ENCODE assay signal across 8 cellular contexts in genomic region chr19:33621811-33622504, GRCh38. TPM values are rescaled to one million over a fixed set of nuclear protein-coding genes. Genes with fewer than 3 reads are reported as not detected.
A peak's percentile ranks its signal among the peaks of the same experiment; 100 is the strongest.
DNase-seq lines count a peak whose midpoint lies in the region; ATAC-seq and TF ChIP-seq lines count a peak whose summit lies in the region.

CHST8 (plus strand) TSS chr19:33621953; CDS start chr19:33689262, 67,309 bp downstream.

- ATAC-seq in upper lobe of right lung: peak; percentile 71
- no peak for ATAC-seq in T-cell (replicated peaks in 1 of 4)
- no peak for ATAC-seq in HG03521 (IDR thresholded peaks at IDR 0.05; ENCODE audit: unreplicated experiment)

- H3K27me3 ChIP-seq in A673 (replicated peaks; ENCODE audit: insufficient read depth, low read depth, low read length, poor library complexity): peaks cover 74% of the 10 kb centered on the region
- H3K27me3 ChIP-seq in HUES48 (ENCODE audit: control insufficient read depth, insufficient read depth, low read length): peaks cover 62% of the 10 kb centered on the region
- H3K27me3 ChIP-seq in upper lobe of right lung: peaks cover 52% of the 10 kb centered on the region

- H3K9me3 Mint-ChIP-seq in brain (no peaks in the 10 kb centered on the region), T-cell (no peaks in the 10 kb centered on the region)

- no peaks in the 10 kb centered on the region for H3K9me3 ChIP-seq in A673 (ENCODE audit: low read depth, low read length, poor library complexity, severe bottlenecking)
- no peaks in the 10 kb centered on the region for H3K9me3 ChIP-seq in HUES48 (ENCODE audit: control insufficient read depth, insufficient read depth, low read length)
- H3K9me3 ChIP-seq in upper lobe of right lung: no peaks in the 10 kb centered on the region

- POLR2A ChIA-PET in A673 (lab: Charles Lee; ENCODE audit: low non-redundant PET) (no interaction called here), T-cell (lab: Charles Lee) (no interaction called here)

- H3K27me3 Mint-ChIP-seq in brain (peaks cover 87% of the 10 kb centered on the region), T-cell (peaks cover 39 to 67% of the 10 kb centered on the region in 2 donors)

- H3K4me1 ChIP-seq in A673 (ENCODE audit: insufficient read depth, low read length, poor library complexity, severe bottlenecking): peaks cover 12% of the 10 kb centered on the region
- H3K4me1 ChIP-seq in HUES48 (ENCODE audit: control insufficient read depth, insufficient read depth, low read length): peaks cover 17% of the 10 kb centered on the region
- peaks cover 10% of the 10 kb centered on the region for H3K4me1 ChIP-seq in upper lobe of right lung

- H3K4me3 ChIP-seq in A673 (ENCODE audit: low read depth, low read length, poor library complexity, severe bottlenecking): peak within 1 kb of the TSS; percentile 38
- peak within 1 kb of the TSS; percentile 75 for H3K4me3 ChIP-seq in HUES48 (ENCODE audit: low read depth, low read length)
- H3K4me3 ChIP-seq in upper lobe of right lung: peak within 1 kb of the TSS; percentile 41

- H3K9ac ChIP-seq in HUES48 (ENCODE audit: low read depth, low read length): peak within 1 kb of the TSS; percentile 59; the same call in 1 of the 2 replicates

- no peaks in the 10 kb centered on the region for H3K36me3 ChIP-seq in A673 (ENCODE audit: insufficient read depth, low read length, poor library complexity, severe bottlenecking)
- H3K36me3 ChIP-seq in HUES48 (ENCODE audit: control insufficient read depth, insufficient read depth, low read length): no peaks in the 10 kb centered on the region
- H3K36me3 ChIP-seq in upper lobe of right lung: no peaks in the 10 kb centered on the region

- DNase-seq in A673 (ENCODE audit: low spot score) (peak; percentile 72), kidney tubule cell (ENCODE audit: low spot score) (peak; percentile 31), upper lobe of right lung (no peak), T-cell (no peak), NCI-H2081 treated with DMSO at 0.1 percent for 48 hours (lab: John Stamatoyannopoulos, UW) (no peak)

- H3K4me3 Mint-ChIP-seq in brain: peak within 1 kb of the TSS; percentile 82 to 87 (median 86)
- no peak within 1 kb of the TSS for H3K4me3 Mint-ChIP-seq in T-cell

- BruUV-seq in A673 (replicated peaks; lab: Mats Ljungman, UMichigan): no TSS peak

- no peak for TF ChIP-seq CTCF in A673 (conservative IDR thresholded peaks at IDR 0.05; ENCODE audit: low read depth, low read length)
- no peak for TF ChIP-seq CTCF in brain (conservative IDR thresholded peaks at IDR 0.05)
- TF ChIP-seq CTCF in upper lobe of right lung (IDR thresholded peaks at IDR 0.05): no peak

- H3K4me1 Mint-ChIP-seq in brain (peaks cover 19% of the 10 kb centered on the region), T-cell (peaks cover 0 to 1% (median 0%) of the 10 kb centered on the region in 3 donors)

- intact Hi-C loops in A673 (cut with micrococcal nuclease; ENCODE audit: unreplicated experiment) (no loop called here), upper lobe of right lung (cut with DNase I) (no loop called here)

- no peaks in the 10 kb centered on the region for H3K36me3 Mint-ChIP-seq in brain
- no peaks in the 10 kb centered on the region for H3K36me3 Mint-ChIP-seq in T-cell

- H3K27ac Mint-ChIP-seq in brain: peak within 1 kb of the TSS in 1 of 5 experiments; percentile 50
- H3K27ac Mint-ChIP-seq in T-cell: no peak within 1 kb of the TSS

- H3K27ac ChIP-seq in A673 (ENCODE audit: low read depth, low read length, poor library complexity, severe bottlenecking) (no peak within 1 kb of the TSS), HUES48 (ENCODE audit: low read depth, low read length) (no peak within 1 kb of the TSS), upper lobe of right lung (no peak within 1 kb of the TSS)

- CTCF ChIA-PET in A673 (lab: Charles Lee): no interaction called here
- CTCF ChIA-PET in T-cell (lab: Charles Lee): no interaction called here

RNA-seq across cellular contexts. Expression of gene CHST8, which starts in this region (rescaled TPM):
- 1.5 and 2.3 TPM in 2 replicates for total RNA-seq in A673 (2021)
- polyA plus RNA-seq in brain (ENCODE audit: insufficient read depth, low read depth, low replicate concordance): 4.0 TPM
- 0.64 TPM for total RNA-seq in upper lobe of right lung
- not detected for total RNA-seq in T-cell

Comparison
In these comparisons a context has a peak if more than half of its experiments do, and no peak if none do; other contexts are left out.
1. Peak in ATAC-seq and H3K4me3 ChIP-seq in upper lobe of right lung; RNA of the gene not detected or under 1 TPM.
2. DNase-seq: peak in A673 (single experiment) and kidney tubule cell (single experiment); none in upper lobe of right lung (single experiment), T-cell (0 of 34) and NCI-H2081 treated with DMSO at 0.1 percent for 48 hours (single experiment).
3. H3K4me3 Mint-ChIP-seq: peak in brain (5 of 5); none in T-cell (0 of 3).
4. Peak in every context shown above with its lines, with median percentiles within 50 percentile points of each other: H3K4me3 ChIP-seq.